In genomic region chr5:51960617-51961115, GRCh38 we compare ENCODE assay signal across 8 cellular contexts.
DNase-seq lines count a peak whose midpoint lies in the region; ATAC-seq, FAIRE-seq and TF ChIP-seq lines count a peak whose summit lies in the region.

No MANE protein-coding gene starts in this region.

- no peak for TF ChIP-seq POLR2A in H1 (IDR thresholded peaks at IDR 0.05; ENCODE audit: control extremely low read depth in 1 of 2, low read depth in 2 of 2, low read length in 2 of 2)
- TF ChIP-seq POLR2A in transverse colon (IDR thresholded peaks at IDR 0.05) = no peak

- H2BK12ac ChIP-seq in H1 (ENCODE audit: low read depth, low read length) = no peak overlapping the region

- no peak overlapping the region for H2BK120ac ChIP-seq in H1 (replicated peaks; ENCODE audit: low read depth, low read length)

- peak; percentile 73 to 77 for TF ChIP-seq RAD21 in H1 (IDR thresholded peaks at IDR 0.05 in 1 of 2, conservative IDR thresholded peaks at IDR 0.05 in 1 of 2; ENCODE audit: low read depth in 2 of 2, low read length in 2 of 2)

- no peak overlapping the region for H3K18ac ChIP-seq in H1 (ENCODE audit: extremely low read depth, low read length)

- no peak overlapping the region for H3K4me2 ChIP-seq in H1 (ENCODE audit: insufficient read depth in 1 of 2, low read depth in 2 of 2, low read length in 2 of 2)

- H3K4me1 ChIP-seq in H1 (replicated peaks in 1 of 4; ENCODE audit: control insufficient read depth in 3 of 4, insufficient read depth in 4 of 4, low read length in 3 of 4) (no peaks in the 10 kb centered on the region), transverse colon (no peaks in the 10 kb centered on the region)

- H4K5ac ChIP-seq in H1 (ENCODE audit: insufficient read length, low read depth, low read length) = no peak overlapping the region

- CTCF ChIA-PET in H1 (lab: Charles Lee; ENCODE audit: partially characterized antibody) = interaction anchor here (0.6 kb wide), 1 partner anchor 23 kb away, joined by 3 read pairs; no protein-coding TSS in a partner anchor

- no peaks in the 10 kb centered on the region for H3K23me2 ChIP-seq in H1 (ENCODE audit: low read depth, low read length)

- H4K8ac ChIP-seq in H1 (ENCODE audit: extremely low read depth, insufficient read depth, low read length) = no peak overlapping the region

- no peak overlapping the region for H3K9ac ChIP-seq in H1 (replicated peaks in 1 of 4; ENCODE audit: extremely low read depth in 1 of 4, low read depth in 3 of 4, low read length in 3 of 4)

- peak in 2 of 3 experiments; percentile 21 to 51; a peak in 2 of 4 replicates for TF ChIP-seq CTCF in H1 (IDR thresholded peaks at IDR 0.05; ENCODE audit: control extremely low read depth in 1 of 3, insufficient read depth in 1 of 3, low read depth in 1 of 3, low read length in 3 of 3)
- peak; percentile 10 to 55 (median 38) for TF ChIP-seq CTCF in transverse colon (IDR thresholded peaks at IDR 0.05)
- no peak for TF ChIP-seq CTCF in omental fat pad (IDR thresholded peaks at IDR 0.05)

- no peaks in the 10 kb centered on the region for H4K20me1 ChIP-seq in H1 (replicated peaks in 1 of 2; ENCODE audit: control insufficient read depth in 1 of 2, insufficient read depth in 2 of 2, low read length in 2 of 2)

- TF ChIP-seq EP300 in H1 (IDR thresholded peaks at IDR 0.05; ENCODE audit: borderline replicate concordance in 1 of 2, low read depth in 2 of 2, low read length in 2 of 2) (no peak), transverse colon (IDR thresholded peaks at IDR 0.05; ENCODE audit: low read depth) (no peak)

- in situ Hi-C loops in transverse colon (cut with MboI; ENCODE audit: low pct_ligation_motif_present in 1 of 4, low pct_unique_long_range_greater_than_20kb in 1 of 4, low sequenced_read_pairs in 3 of 4) = no loop called here

- peak; percentile 6 for DNase-seq in NCI-H510A treated with DMSO at 0.1 percent for 48 hours (lab: John Stamatoyannopoulos, UW)
- no peak for DNase-seq in NCI-H510A (lab: John Stamatoyannopoulos, UW)
- DNase-seq in NCI-H345 (lab: John Stamatoyannopoulos, UW) = peak; percentile 31
- no peak for DNase-seq in H1 (ENCODE audit: low read depth in 1 of 2, low spot score in 2 of 2)
- DNase-seq in transverse colon = no peak
- no peak for DNase-seq in activated gamma-delta T cell treated with Interleukin-2 at 50 U/mL for 16 hours
- no peak for DNase-seq in omental fat pad (ENCODE audit: low spot score)

- no peaks in the 10 kb centered on the region for H3K36me3 ChIP-seq in H1 (ENCODE audit: control insufficient read depth in 2 of 4, insufficient read depth in 4 of 4, low read length in 3 of 4)
- no peaks in the 10 kb centered on the region for H3K36me3 ChIP-seq in transverse colon

- H3K27me3 ChIP-seq in H1 (replicated peaks in 1 of 4; ENCODE audit: control insufficient read depth in 3 of 4, extremely low read depth in 1 of 4, insufficient read depth in 3 of 4, low read length in 3 of 4) (no peaks in the 10 kb centered on the region), transverse colon (no peaks in the 10 kb centered on the region)

- no peak overlapping the region for H3K23ac ChIP-seq in H1 (ENCODE audit: insufficient read length)

- H2BK5ac ChIP-seq in H1 (ENCODE audit: low read depth, low read length) = no peak overlapping the region

- no peak overlapping the region for H2AK5ac ChIP-seq in H1 (ENCODE audit: low read depth, low read length)

- H3K27ac ChIP-seq in H1 (ENCODE audit: low read depth, low read length) = no peak overlapping the region
- no peak overlapping the region for H3K27ac ChIP-seq in transverse colon

- no peak overlapping the region for H2BK20ac ChIP-seq in H1 (ENCODE audit: low read length)

- H3K4me3 ChIP-seq in H1 (ENCODE audit: extremely low read depth in 1 of 4, insufficient read depth in 2 of 4, low read depth in 3 of 4, low read length in 4 of 4) (no peak overlapping the region), transverse colon (no peak overlapping the region)

- no peak overlapping the region for H3K4ac ChIP-seq in H1 (replicated peaks; ENCODE audit: insufficient read length, low read depth, low read length)

- H3K79me2 ChIP-seq in H1 (ENCODE audit: control insufficient read depth in 1 of 2, insufficient read depth in 2 of 2, low read length in 2 of 2) = no peaks in the 10 kb centered on the region

- intact Hi-C loops in transverse colon (cut with DNase I; ENCODE audit: low total_unique reads) = no loop called here

- H4K91ac ChIP-seq in H1 (replicated peaks; ENCODE audit: insufficient read length, low read length) = no peak overlapping the region

- 78% methylated on average over 2 of the region's 2 CpGs; no CpG with 5 or more reads in 1 of the 2 experiments for WGBS in H1 (ENCODE audit: extremely low coverage in 1 of 2, insufficient coverage in 1 of 2, insufficient read length in 1 of 2, insufficient replicate concordance in 2 of 2, low coverage in 1 of 2, low lambda C conversion rate in 2 of 2, missing lambda C conversion rate in 1 of 2), 2 experiments
- 24 to 35% methylated on average over 2 of the region's 2 CpGs for WGBS in transverse colon (ENCODE audit: low coverage in 1 of 2), 2 donors

- no peak overlapping the region for H2AFZ ChIP-seq in H1 (ENCODE audit: low read length)

- peak; percentile 19 for FAIRE-seq in H1 (lab: Jason Lieb, UNC)

- H3K9me3 ChIP-seq in H1 (ENCODE audit: insufficient read depth in 2 of 2, low read depth in 1 of 2, low read length in 1 of 2) (no peaks in the 10 kb centered on the region), transverse colon (no peaks in the 10 kb centered on the region)

- no peak overlapping the region for H3K56ac ChIP-seq in H1 (replicated peaks; ENCODE audit: insufficient read length, low read depth, low read length)

- H3K79me1 ChIP-seq in H1 (ENCODE audit: low read depth, low read length) = no peaks in the 10 kb centered on the region

- POLR2A ChIA-PET in H1 (lab: Charles Lee; ENCODE audit: partially characterized antibody) = no interaction called here

- no peak overlapping the region for H2BK15ac ChIP-seq in H1 (ENCODE audit: low read length)

- H3K14ac ChIP-seq in H1 (ENCODE audit: insufficient read length) = no peak overlapping the region

- no peak for ATAC-seq in GM21825 (IDR thresholded peaks at IDR 0.05; ENCODE audit: unreplicated experiment)
- no peak for ATAC-seq in omental fat pad (ENCODE audit: low FRiP score)

TF ChIP-seq in H1, 55 proteins besides CTCF, POLR2A, EP300 and RAD21:
- TF ChIP-seq CBX8 (IDR thresholded peaks at IDR 0.05; ENCODE audit: borderline replicate concordance, low read depth, low read length) (no peak), NRF1 (IDR thresholded peaks at IDR 0.05; ENCODE audit: low read depth, low read length) (no peak), SIN3A (conservative IDR thresholded peaks at IDR 0.05 in 1 of 2, IDR thresholded peaks at IDR 0.05 in 1 of 2; ENCODE audit: low read depth in 1 of 2, low read length in 2 of 2) (no peak), TCF12 (IDR thresholded peaks at IDR 0.05; ENCODE audit: low read depth, low read length) (no peak), TAF1 (IDR thresholded peaks at IDR 0.05; ENCODE audit: low read depth, low read length) (no peak), ATF2 (IDR thresholded peaks at IDR 0.05; ENCODE audit: low read length) (no peak), RNF2 (IDR thresholded peaks at IDR 0.05; ENCODE audit: borderline replicate concordance, low read depth, low read length, missing control alignments, poor library complexity, severe bottlenecking) (no peak), TBP (IDR thresholded peaks at IDR 0.05; ENCODE audit: low read depth, low read length) (no peak), GABPA (IDR thresholded peaks at IDR 0.05; ENCODE audit: borderline replicate concordance, insufficient read depth, low read length) (no peak), SRF (IDR thresholded peaks at IDR 0.05; ENCODE audit: low read depth, low read length) (no peak), KDM4A (IDR thresholded peaks at IDR 0.05; ENCODE audit: low read depth, low read length, severe bottlenecking) (no peak), GTF2F1 (IDR thresholded peaks at IDR 0.05; ENCODE audit: borderline replicate concordance, low read depth, low read length) (no peak)

Comparison
In these comparisons a context has a peak if more than half of its experiments do, and no peak if none do; other contexts are left out.
1. DNase-seq: peak in NCI-H510A treated with DMSO at 0.1 percent for 48 hours (single experiment) and NCI-H345 (single experiment); none in NCI-H510A (single experiment), H1 (0 of 2), transverse colon (single experiment), activated gamma-delta T cell treated with Interleukin-2 at 50 U/mL for 16 hours (single experiment) and omental fat pad (single experiment).
2. CTCF ChIP-seq: peak in H1 (2 of 3) and transverse colon (5 of 5); none in omental fat pad (0 of 3).